In the genomic region with DNA sequence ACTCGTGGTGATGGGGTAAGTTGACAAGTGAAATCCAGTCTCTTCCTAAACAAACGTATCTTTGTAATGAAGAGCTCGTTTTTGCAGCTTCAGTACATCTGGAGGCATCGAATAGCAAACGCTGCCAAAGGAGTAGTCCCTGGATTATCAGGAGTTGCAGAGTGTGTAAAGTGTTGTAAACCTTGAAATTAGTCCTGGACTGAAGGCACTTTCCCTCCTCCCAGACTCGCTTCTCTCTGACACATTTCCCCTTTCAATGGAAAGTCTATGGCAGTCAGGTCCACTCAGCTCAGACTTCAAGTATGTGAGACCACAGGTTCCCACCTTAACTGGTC, we compare ENCODE assay signal across 8 cellular contexts. TPM values are rescaled to one million over a fixed set of nuclear protein-coding genes. Genes with fewer than 3 reads are reported as not detected.
A peak's percentile ranks its signal among the peaks of the same experiment; 100 is the strongest.
DNase-seq lines count a peak whose midpoint lies in the region; ATAC-seq and TF ChIP-seq lines count a peak whose summit lies in the region.

No MANE protein-coding gene starts in this region.

- ATAC-seq in DND-41 (ENCODE audit: insufficient read depth, low read depth): no peak
- no peak for ATAC-seq in HG03442 (IDR thresholded peaks at IDR 0.05; ENCODE audit: unreplicated experiment)

- H3K9me3 ChIP-seq in DND-41 (ENCODE audit: insufficient read depth, low read length, severe bottlenecking): no peaks in the 10 kb centered on the region
- no peaks in the 10 kb centered on the region for H3K9me3 ChIP-seq in Peyer's patch
- no peaks in the 10 kb centered on the region for H3K9me3 ChIP-seq in esophagus muscularis mucosa

- intact Hi-C loops in esophagus muscularis mucosa (cut with DNase I): loop anchor here (5.0 kb wide), 2 partner anchors 38 to 147 kb away; a partner anchor contains a TSS

- no peak for TF ChIP-seq POLR2A in Peyer's patch (IDR thresholded peaks at IDR 0.05)
- TF ChIP-seq POLR2A in esophagus muscularis mucosa (IDR thresholded peaks at IDR 0.05; ENCODE audit: low read depth): no peak

- CTCF ChIA-PET in GM10248 (lab: Yijun Ruan, JAX): interaction anchor here (1.1 to 1.7 kb wide), 6 partner anchors 9 to 338 kb away, joined by 3 to 6 read pairs (median 3); a partner anchor contains a TSS

- whole genome bisulfite sequencing in esophagus muscularis mucosa: 15% methylated on average over 6 of the region's 6 CpGs

- H4K20me1 ChIP-seq in DND-41 (ENCODE audit: insufficient read depth, low read length): peaks cover 7% of the 10 kb centered on the region; the same call in 1 of the 2 replicates

- peak overlapping the region; percentile 81 for H3K27ac Mint-ChIP-seq in progenitor cell of endocrine pancreas

- H3K4me3 Mint-ChIP-seq in progenitor cell of endocrine pancreas (ENCODE audit: low read depth): peak overlapping the region; percentile 91

- no peaks in the 10 kb centered on the region for H3K36me3 Mint-ChIP-seq in progenitor cell of endocrine pancreas (ENCODE audit: insufficient read depth)

- peak overlapping the region; percentile 85 for H3K9ac ChIP-seq in DND-41 (ENCODE audit: low read depth, low read length)

- TF ChIP-seq CTCF in DND-41 (IDR thresholded peaks at IDR 0.05; ENCODE audit: borderline replicate concordance, extremely low read depth, low read length, poor library complexity, severe bottlenecking): no peak
- TF ChIP-seq CTCF in Peyer's patch (IDR thresholded peaks at IDR 0.05): no peak
- TF ChIP-seq CTCF in esophagus muscularis mucosa (IDR thresholded peaks at IDR 0.05): no peak
- TF ChIP-seq CTCF in progenitor cell of endocrine pancreas (IDR thresholded peaks at IDR 0.05; ENCODE audit: unreplicated experiment): no peak
- TF ChIP-seq CTCF in GM10248 (IDR thresholded peaks at IDR 0.05; ENCODE audit: control extremely low read depth, extremely low read depth, low read depth, missing control alignments): no peak

- POLR2A ChIA-PET in GM10248 (lab: Yijun Ruan, JAX): interaction anchor here (0.6 to 1.5 kb wide), 3 partner anchors 39 to 504 kb away, joined by 3 to 4 read pairs (median 3); a partner anchor contains a TSS

- DNase-seq in DND-41: no peak
- DNase-seq in Peyer's patch: no peak
- no peak for DNase-seq in esophagus muscularis mucosa (ENCODE audit: extremely low spot score)
- DNase-seq in progenitor cell of endocrine pancreas (ENCODE audit: low spot score, unreplicated experiment): no peak
- no peak for DNase-seq in NCI-H82 treated with DMSO at 0.1 percent for 48 hours (lab: John Stamatoyannopoulos, UW; ENCODE audit: unreplicated experiment)
- no peak for DNase-seq in amygdala (lab: John Stamatoyannopoulos, UW)
- DNase-seq in GM10248 (ENCODE audit: extremely low spot score): no peak

- peaks cover 22% of the 10 kb centered on the region for H3K79me2 ChIP-seq in DND-41 (ENCODE audit: insufficient read depth, low read length)

- H3K4me3 ChIP-seq in DND-41 (ENCODE audit: low read depth in 1 of 2, low read length in 2 of 2) (peak overlapping the region in 1 of 2 experiments; percentile 99; a peak in 2 of 4 replicates), Peyer's patch (peak overlapping the region; percentile 52 to 84 (median 72)), esophagus muscularis mucosa (peak overlapping the region; percentile 78 to 96 (median 92))

- peaks cover 40% of the 10 kb centered on the region for H3K4me1 ChIP-seq in DND-41 (ENCODE audit: insufficient read depth, low read length)
- no peaks in the 10 kb centered on the region for H3K4me1 ChIP-seq in Peyer's patch
- peaks cover 17 to 30% (median 28%) of the 10 kb centered on the region in 4 donors for H3K4me1 ChIP-seq in esophagus muscularis mucosa

- H3K4me1 Mint-ChIP-seq in progenitor cell of endocrine pancreas (ENCODE audit: low read depth): peaks cover 20% of the 10 kb centered on the region

- no peaks in the 10 kb centered on the region for H3K27me3 ChIP-seq in DND-41 (ENCODE audit: insufficient read depth, low read length, poor library complexity)
- H3K27me3 ChIP-seq in Peyer's patch: no peaks in the 10 kb centered on the region
- no peaks in the 10 kb centered on the region for H3K27me3 ChIP-seq in esophagus muscularis mucosa

- H2AFZ ChIP-seq in DND-41 (ENCODE audit: low read depth, low read length): peak overlapping the region; percentile 67

- H3K36me3 ChIP-seq in DND-41 (ENCODE audit: insufficient read depth, low read length) (peaks cover 3% of the 10 kb centered on the region), Peyer's patch (no peaks in the 10 kb centered on the region), esophagus muscularis mucosa (no peaks in the 10 kb centered on the region)

- peaks cover 13% of the 10 kb centered on the region for H3K27me3 Mint-ChIP-seq in progenitor cell of endocrine pancreas

- H3K27ac ChIP-seq in DND-41 (ENCODE audit: low read length) (peak overlapping the region; percentile 61), Peyer's patch (peak overlapping the region; percentile 77 to 95 (median 85)), esophagus muscularis mucosa (replicated peaks in 1 of 4) (peak overlapping the region; percentile 88 to 96 (median 92))

- H3K4me2 ChIP-seq in DND-41 (ENCODE audit: insufficient read depth, low read length): peak overlapping the region; percentile 86

- no peak for TF ChIP-seq EP300 in esophagus muscularis mucosa (IDR thresholded peaks at IDR 0.05)

- H3K9me3 Mint-ChIP-seq in progenitor cell of endocrine pancreas (ENCODE audit: low read depth): no peaks in the 10 kb centered on the region

RNA-seq across cellular contexts. Expression of a gene that starts 1.5 kb away (rescaled TPM):
- total RNA-seq in Peyer's patch (10 to 100 TPM in 3 of 4 donors, 1 to 10 TPM in 1; 7.7 to 83.3 (median 12.1) TPM), esophagus muscularis mucosa (10 to 100 TPM; 50.1 to 82.4 (median 54.3) TPM), progenitor cell of endocrine pancreas (37.7 and 43.3 TPM in 2 replicates)

RNA-seq across cellular contexts. Expression of a gene that starts 38.6 kb away (rescaled TPM):
- total RNA-seq in Peyer's patch (10 to 100 TPM; 59.0 to 98.2 (median 70.9) TPM), esophagus muscularis mucosa (100 to 1,000 TPM in 1 of 4 donors, 10 to 100 TPM in 3; 84.3 to 103 (median 93.4) TPM), progenitor cell of endocrine pancreas (61.9 and 74.6 TPM in 2 replicates)
